26 cellular contexts compared by ENCODE assay signal in genomic region chrX:55796496-55796895, GRCh38.
"Had no signal": no experiment of that assay in that cellular context is flagged by ENCODE, and none has a peak within 500 bp of the region (broad histone marks: within the 10 kb centered on the region; RNA-seq: fewer than 3 reads in every experiment).

No MANE protein-coding gene starts in this region.

- H3K27ac ChIP-seq: coronary artery, gastrocnemius medialis, neutrophil, pancreas, right lobe of liver, suprapubic skin, thyroid gland had no signal

- H3K9me3 ChIP-seq: gastrocnemius medialis, mucosa of descending colon, neutrophil, pancreas, right lobe of liver, suprapubic skin, thyroid gland had no signal

- H3K36me3 ChIP-seq: gastrocnemius medialis, neutrophil, pancreas, right lobe of liver, suprapubic skin, thyroid gland had no signal

- ATAC-seq: gastrocnemius medialis; left lobe of liver; mucosa of descending colon; natural killer cell treated with Interleukin-12 subunit alpha and Interleukin-12 subunit beta and Interleukin-15 and Interleukin-18, amount 100 ng/mL, for 72 hours; pancreas; right lobe of liver; stimulated activated naive CD8-positive, alpha-beta T cell treated with anti-CD3 and anti-CD28 coated beads, Interleukin-15, amount 100 ng/mL, for 72 hours had no signal

- H3K27me3 ChIP-seq: gastrocnemius medialis, neutrophil, pancreas, right lobe of liver, suprapubic skin, thyroid gland had no signal

- H3K4me3 ChIP-seq: coronary artery, gastrocnemius medialis, mucosa of descending colon, pancreas, right lobe of liver, smooth muscle cell, suprapubic skin, thyroid gland had no signal

- DNase-seq: dermis blood vessel endothelial cell; effector memory CD4-positive, alpha-beta T cell; erythroblast; gastrocnemius medialis; head of caudate nucleus; kidney; mesenchymal stem cell; mucosa of descending colon; naive B cell; pancreas; right lobe of liver; stimulated activated CD4-positive, alpha-beta T cell treated with anti-CD3 and anti-CD28 coated beads, Interleukin-12 subunit alpha, Interleukin-12 subunit beta, amount 100 ng/mL, for 4 hours; stimulated activated CD4-positive, alpha-beta T cell treated with anti-CD3 and anti-CD28 coated beads, Interleukin-1b, Interleukin-23, amount 100 ng/mL, for 48 hours; stimulated activated CD4-positive, alpha-beta T cell treated with anti-CD3 and anti-CD28 coated beads, Interleukin-4, amount 100 ng/mL, for 1 hour; stimulated activated CD8-positive, alpha-beta memory T cell treated with anti-CD3 and anti-CD28 coated beads, Interleukin-4, amount 100 ng/mL, for 48 hours; stimulated activated naive CD4-positive, alpha-beta T cell; stimulated activated naive CD8-positive, alpha-beta T cell treated with anti-CD3 and anti-CD28 coated beads, Interleukin-15, amount 100 ng/mL, for 72 hours; thyroid gland had no signal

- H3K4me1 ChIP-seq: gastrocnemius medialis, pancreas, right lobe of liver, suprapubic skin, thyroid gland had no signal

- FAIRE-seq: endothelial cell of umbilical vein, urothelium cell line had no signal
